In the genomic region with DNA sequence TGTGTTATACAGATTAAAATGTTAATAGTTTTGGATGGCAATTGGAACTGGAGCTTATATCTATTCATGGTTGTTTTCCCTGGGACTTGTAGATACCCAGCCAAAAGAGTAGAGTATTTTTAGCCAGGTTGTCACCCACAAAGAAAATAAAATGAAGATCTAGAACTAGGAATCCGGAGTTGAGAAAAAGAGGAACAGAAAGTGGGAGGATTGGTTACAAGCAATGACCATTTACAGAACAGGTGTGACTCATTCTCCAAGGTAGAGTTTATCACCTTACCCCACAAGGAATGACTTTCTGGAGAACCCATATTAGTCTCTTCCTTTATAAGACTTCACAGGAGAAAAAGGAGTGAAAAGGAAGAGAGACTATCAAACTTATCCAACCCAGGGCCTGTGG, we compare ENCODE assay signal across 11 cellular contexts.
DNase-seq lines count a peak whose midpoint lies in the region; ATAC-seq and TF ChIP-seq lines count a peak whose summit lies in the region.
"Had no signal": no experiment of that assay in that cellular context is flagged by ENCODE, and none has a peak within 500 bp of the region (broad histone marks: within the 10 kb centered on the region; RNA-seq: fewer than 3 reads in every experiment).

No MANE protein-coding gene starts in this region.

- H3K36me3 ChIP-seq in right lobe of liver (no peaks in the 10 kb centered on the region), right atrium auricular region (no peaks in the 10 kb centered on the region)
- H3K36me3 ChIP-seq: thoracic aorta had no signal

- 26% methylated on average over 1 of the region's 1 CpG for WGBS in right lobe of liver (ENCODE audit: insufficient coverage, low coverage, low lambda C conversion rate, missing lambda C conversion rate)

- no peak for TF ChIP-seq POLR2A in right lobe of liver (IDR thresholded peaks at IDR 0.05)

- intact Hi-C loops in right lobe of liver (cut with DNase I): no loop called here

- no peak overlapping the region for H3K27ac ChIP-seq in right lobe of liver
- H3K27ac ChIP-seq in right atrium auricular region: no peak overlapping the region
- H3K27ac ChIP-seq: thoracic aorta had no signal

- H3K4me3 ChIP-seq in right lobe of liver (no peak overlapping the region), right atrium auricular region (no peak overlapping the region)
- H3K4me3 ChIP-seq: thoracic aorta had no signal

- H3K9me3 ChIP-seq in right lobe of liver (no peaks in the 10 kb centered on the region), right atrium auricular region (no peaks in the 10 kb centered on the region)
- H3K9me3 ChIP-seq: thoracic aorta had no signal

- no peaks in the 10 kb centered on the region for H3K27me3 ChIP-seq in right lobe of liver
- H3K27me3 ChIP-seq in right atrium auricular region: no peaks in the 10 kb centered on the region

- ATAC-seq in GM18907 (IDR thresholded peaks at IDR 0.05; ENCODE audit: unreplicated experiment) (peak; percentile 86), GM21529 (IDR thresholded peaks at IDR 0.05; ENCODE audit: unreplicated experiment) (peak; percentile 88), HG03095 (IDR thresholded peaks at IDR 0.05; ENCODE audit: unreplicated experiment) (peak; percentile 91), right lobe of liver (no peak)

- TF ChIP-seq CTCF in right lobe of liver (IDR thresholded peaks at IDR 0.05) (no peak), right atrium auricular region (IDR thresholded peaks at IDR 0.05) (no peak)

- H3K4me1 ChIP-seq in right lobe of liver (no peaks in the 10 kb centered on the region), right atrium auricular region (peaks cover 0 to 10% of the 10 kb centered on the region in 2 donors)

- peak; percentile 44 for DNase-seq in RPMI8226
- DNase-seq in right lobe of liver: no peak
- DNase-seq in NCI-H82 (lab: John Stamatoyannopoulos, UW): no peak
- DNase-seq in right atrium auricular region (ENCODE audit: low spot score): no peak
- DNase-seq in NCI-H69 (lab: John Stamatoyannopoulos, UW): no peak
- DNase-seq: COR-L47, hippocampal formation had no signal

Comparison
In these comparisons a context has a peak if more than half of its experiments do, and no peak if none do; other contexts are left out.
1. ATAC-seq: peak in GM18907 (single experiment), GM21529 (single experiment) and HG03095 (single experiment); none in right lobe of liver (0 of 4).